1 cellular context compared by ENCODE assay signal in the genomic region with DNA sequence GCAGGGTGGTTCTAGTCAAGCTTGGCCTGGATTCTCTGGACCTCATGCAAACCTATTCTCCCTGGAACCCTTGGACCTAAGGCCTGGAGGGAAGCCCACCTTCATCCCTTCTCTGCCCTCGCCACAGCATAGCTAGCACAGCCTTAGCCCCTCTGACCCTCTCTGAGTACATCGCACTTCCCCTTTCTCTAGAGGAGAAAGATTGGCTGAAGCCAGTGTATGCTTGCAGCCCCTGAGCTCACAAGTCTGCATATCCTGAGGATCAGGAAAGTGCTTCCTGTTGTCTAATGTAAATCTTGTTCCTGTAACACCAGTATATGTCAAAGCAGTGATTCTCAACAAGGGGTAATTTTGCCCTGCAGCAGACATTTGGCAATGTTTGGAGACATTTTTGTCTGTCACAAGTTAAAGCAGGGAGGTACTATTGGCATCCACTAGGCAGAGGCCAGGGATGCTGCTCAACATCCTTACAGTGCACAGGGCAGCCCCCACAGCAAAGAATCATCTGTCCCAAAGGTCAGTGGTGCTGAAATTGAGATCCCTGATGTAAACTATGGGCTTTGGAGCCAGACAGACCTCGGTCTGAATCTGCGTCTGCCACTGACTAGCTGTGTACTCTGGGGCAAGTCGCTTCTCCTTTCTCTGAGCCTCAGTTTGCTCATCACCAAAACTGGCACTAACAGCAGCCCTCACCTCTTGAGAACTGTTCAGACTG.
TF ChIP-seq lines count a peak whose summit lies in the region.

No MANE protein-coding gene starts in this region.

TF ChIP-seq in H1, 55 proteins besides CTCF, POLR2A, EP300 and RAD21 (continued from another document):
- TF ChIP-seq ATF3 (IDR thresholded peaks at IDR 0.05; ENCODE audit: insufficient read depth, low read depth, low read length), result no peak
- TF ChIP-seq CHD7 (IDR thresholded peaks at IDR 0.05; ENCODE audit: insufficient replicate concordance, low read length), result no peak
- TF ChIP-seq KDM1A (IDR thresholded peaks at IDR 0.05; ENCODE audit: borderline replicate concordance, low read length), result no peak
- no peak for TF ChIP-seq RXRA (IDR thresholded peaks at IDR 0.05; ENCODE audit: insufficient read depth, low read depth, low read length)
- no peak for TF ChIP-seq MAX (IDR thresholded peaks at IDR 0.05)
- no peak for TF ChIP-seq FOSL1 (IDR thresholded peaks at IDR 0.05; ENCODE audit: insufficient read depth, low read depth, low read length)
- no peak for TF ChIP-seq SUZ12 (IDR thresholded peaks at IDR 0.05; ENCODE audit: low read length)
- no peak for TF ChIP-seq SP1 (IDR thresholded peaks at IDR 0.05; ENCODE audit: low read depth, low read length)
